In the genomic region with DNA sequence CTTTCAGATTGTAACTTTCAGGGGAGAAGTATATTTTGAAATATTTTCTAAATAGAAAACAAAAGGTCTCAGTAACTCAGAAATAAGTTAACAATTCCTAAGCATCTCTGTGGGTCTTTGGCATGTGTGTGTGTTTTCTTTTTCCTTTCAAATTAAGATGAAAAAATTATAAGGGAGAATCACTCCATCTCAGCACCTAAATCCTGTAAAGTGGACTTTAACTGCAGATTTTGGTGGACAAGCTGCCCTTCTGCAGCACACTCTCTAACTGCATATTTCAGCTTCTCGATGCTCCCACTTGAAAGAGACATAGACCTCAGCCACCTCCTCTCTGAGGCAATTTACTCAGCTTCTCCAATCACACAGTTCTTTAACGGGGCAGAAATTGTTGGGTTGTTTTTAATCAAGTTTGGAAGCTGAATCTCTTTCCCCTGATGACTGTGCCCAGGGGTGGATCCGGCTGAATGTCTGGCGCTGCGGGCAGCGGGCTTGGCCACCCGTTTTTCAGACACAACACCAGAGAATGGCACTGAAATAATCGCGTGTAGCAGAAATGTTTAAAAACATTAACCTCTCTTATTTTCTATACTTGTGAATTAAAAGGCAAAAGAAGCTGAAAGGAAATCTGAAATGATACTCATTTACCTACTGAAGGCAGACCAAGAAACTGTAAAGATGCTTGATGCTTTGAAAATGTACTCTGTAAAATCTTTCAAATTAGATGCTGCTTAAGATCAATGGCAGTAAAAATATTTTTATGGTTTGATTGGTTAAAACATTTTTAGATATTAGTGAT, we compare ENCODE assay signal across 26 cellular contexts. TPM values are rescaled to one million over a fixed set of nuclear protein-coding genes. Genes with fewer than 3 reads are reported as not detected.
DNase-seq lines count a peak whose midpoint lies in the region; ATAC-seq, FAIRE-seq and TF ChIP-seq lines count a peak whose summit lies in the region.
"Had no signal": no experiment of that assay in that cellular context is flagged by ENCODE, and none has a peak within 500 bp of the region (broad histone marks: within the 10 kb centered on the region; RNA-seq: fewer than 3 reads in every experiment).

No MANE protein-coding gene starts in this region.

- in situ Hi-C loops in GM13977 (cut with MboI; ENCODE audit: low pct_unique_long_range_greater_than_20kb, low sequenced_read_pairs, unreplicated experiment): loop anchor here (25.0 kb wide), 2 partner anchors 243 to 518 kb away; no protein-coding TSS in a partner anchor

- intact Hi-C loops in cardiac septum (cut with DNase I): loop anchor here (5.0 kb wide), 1 partner anchor 37 kb away; no protein-coding TSS in a partner anchor

- peak; percentile 54 for FAIRE-seq in A204.1 (lab: Jason Lieb, UNC)
- FAIRE-seq in TTC549 (lab: Jason Lieb, UNC): peak; percentile 7
- FAIRE-seq: GM12878, small intestine had no signal

- DNase-seq in GM13977 (ENCODE audit: low spot score): peak; percentile 5
- peak; percentile 29 for DNase-seq in left kidney (ENCODE audit: low read depth, low spot score)
- no peak for DNase-seq in putamen (ENCODE audit: low spot score)
- DNase-seq in cardiac septum (ENCODE audit: low spot score): no peak
- no peak for DNase-seq in UCSD-AML1 (lab: John Stamatoyannopoulos, UW; ENCODE audit: unreplicated experiment)
- DNase-seq: activated CD8-positive, alpha-beta memory T cell treated with anti-CD3 and anti-CD28 coated beads for 24 hours; activated naive CD4-positive, alpha-beta T cell treated with anti-CD3 and anti-CD28 coated beads for 36 hours; activated T-cell treated with anti-CD3 and anti-CD28 coated beads, Interleukin-2, amount 50 U/mL, for 48 hours; anterior cingulate cortex; CD4-positive, CD25-positive, alpha-beta regulatory T cell; DMS153; left cardiac atrium; NCI-H1092 treated with DMSO at 0.1 percent for 48 hours; PC-3; small intestine; stimulated activated CD4-positive, alpha-beta T cell treated with anti-CD3 and anti-CD28 coated beads, Interleukin-2, amount 100 ng/mL, for 48 hours; stimulated activated naive CD4-positive, alpha-beta T cell treated with Interleukin-2 at 50 U/mL for 16 hours; T1000; thyroid gland had no signal

- no peak for TF ChIP-seq CTCF in GM13977 (IDR thresholded peaks at IDR 0.05; ENCODE audit: extremely low read depth, insufficient read depth, missing control alignments)

- no peak for ATAC-seq in GM18907 (IDR thresholded peaks at IDR 0.05; ENCODE audit: unreplicated experiment)
- ATAC-seq: activated CD4-positive, CD25-positive, alpha-beta regulatory T cell treated with anti-CD3 and anti-CD28 coated beads, Interleukin-2, amount 50 U/mL, for 24 hours; GM12878; left cardiac atrium; naive thymus-derived CD8-positive, alpha-beta T cell; PC-3 had no signal

RNA-seq across cellular contexts. Expression of a gene that starts 12.3 kb away (rescaled TPM):
- total RNA-seq in cardiac septum: not detected
- total RNA-seq: activated naive CD4-positive, alpha-beta T cell treated with anti-CD3 and anti-CD28 coated beads for 36 hours; CD4-positive, CD25-positive, alpha-beta regulatory T cell; glomerular endothelial cell; GM12878; left cardiac atrium; naive thymus-derived CD8-positive, alpha-beta T cell; PC-3; thyroid gland had no signal

RNA-seq across cellular contexts. Expression of a gene that starts 22.3 kb away (rescaled TPM):
- total RNA-seq in cardiac septum: 0.05 TPM
- total RNA-seq: activated naive CD4-positive, alpha-beta T cell treated with anti-CD3 and anti-CD28 coated beads for 36 hours; CD4-positive, CD25-positive, alpha-beta regulatory T cell; glomerular endothelial cell; GM12878; left cardiac atrium; naive thymus-derived CD8-positive, alpha-beta T cell; PC-3; thyroid gland had no signal

Comparison
In these comparisons a context has a peak if more than half of its experiments do, and no peak if none do; other contexts are left out.
1. DNase-seq: peak in GM13977 (single experiment) and left kidney (single experiment); none in putamen (single experiment), cardiac septum (single experiment) and UCSD-AML1 (single experiment).